ENCODE assay signal across 12 cellular contexts in the genomic region with DNA sequence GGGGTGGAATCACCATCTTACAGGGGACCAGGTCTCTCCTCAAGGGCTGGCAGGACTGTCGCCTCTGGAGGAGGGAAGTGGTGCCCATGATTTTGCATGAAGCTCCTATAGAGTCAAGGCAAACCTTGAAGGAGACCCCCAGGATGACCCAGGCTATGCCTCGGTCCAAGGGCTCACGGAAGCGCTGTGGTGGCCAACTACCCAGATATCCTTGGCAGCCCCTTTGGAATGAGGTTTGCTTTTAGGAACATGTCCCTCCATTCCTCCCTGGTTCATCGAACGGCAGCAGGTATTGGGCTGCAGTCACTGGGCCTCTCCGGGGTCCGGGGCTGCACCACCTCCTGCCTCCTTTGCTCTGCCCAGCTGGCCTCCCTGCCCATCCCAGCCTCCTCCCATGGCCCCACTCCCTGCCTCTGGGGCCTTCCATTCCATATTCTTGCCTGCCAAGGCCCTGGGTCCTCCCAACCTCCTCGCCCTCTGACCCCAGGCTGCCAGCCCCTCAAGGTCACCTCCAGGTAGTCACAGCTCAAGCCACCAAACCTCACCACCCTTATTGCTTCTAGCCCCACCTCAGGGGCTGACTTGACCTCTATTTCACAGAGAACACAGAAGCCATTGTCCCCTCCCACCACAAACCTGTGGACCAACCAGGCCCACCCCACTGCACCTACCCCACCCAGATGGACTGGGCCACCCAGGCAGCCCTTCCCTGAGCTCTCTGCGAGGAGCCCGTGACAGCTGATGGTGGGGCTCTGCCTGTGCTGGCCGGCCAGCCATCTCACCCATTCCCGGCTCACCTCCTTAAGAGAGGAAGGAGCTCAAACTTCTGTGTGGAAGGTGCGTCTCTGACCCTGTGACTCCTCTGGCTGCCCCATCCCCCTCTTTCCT. TPM values are rescaled to one million over a fixed set of nuclear protein-coding genes. Genes with fewer than 3 reads are reported as not detected.
DNase-seq lines count a peak whose midpoint lies in the region; ATAC-seq and TF ChIP-seq lines count a peak whose summit lies in the region.
"Had no signal": no experiment of that assay in that cellular context is flagged by ENCODE, and none has a peak within 500 bp of the region (broad histone marks: within the 10 kb centered on the region; RNA-seq: fewer than 3 reads in every experiment).

No MANE protein-coding gene starts in this region.

- CTCF ChIA-PET in activated naive CD4-positive, alpha-beta T cell treated with anti-CD3 and anti-CD28 coated beads, Interleukin-2, amount 10 ng/mL, durations not matched to agents 7 days and 5 days (lab: Charles Lee), result interaction anchor here (1.2 to 1.5 kb wide), 2 partner anchors 49 to 467 kb away, joined by 3 read pairs; no protein-coding TSS in a partner anchor
- CTCF ChIA-PET in activated CD8-positive, alpha-beta memory T cell treated with anti-CD3 and anti-CD28 coated beads, Interleukin-2, amount 10 ng/mL, durations not matched to agents 7 days and 5 days (lab: Charles Lee), result interaction anchor here (0.9 to 3.0 kb wide), 5 partner anchors 10 to 467 kb away, joined by 3 to 11 read pairs (median 5); a partner anchor contains a TSS

- H3K27me3 ChIP-seq in testis, result no peaks in the 10 kb centered on the region

- no peaks in the 10 kb centered on the region for H3K9me3 Mint-ChIP-seq in activated naive CD4-positive, alpha-beta T cell treated with anti-CD3 and anti-CD28 coated beads, Interleukin-2, amount 10 ng/mL, durations not matched to agents 7 days and 5 days
- H3K9me3 Mint-ChIP-seq in activated CD8-positive, alpha-beta memory T cell treated with anti-CD3 and anti-CD28 coated beads, Interleukin-2, amount 10 ng/mL, durations not matched to agents 7 days and 5 days (ENCODE audit: low read depth), result no peaks in the 10 kb centered on the region

- H3K4me3 Mint-ChIP-seq in activated naive CD4-positive, alpha-beta T cell treated with anti-CD3 and anti-CD28 coated beads, Interleukin-2, amount 10 ng/mL, durations not matched to agents 7 days and 5 days, result no peak overlapping the region
- H3K4me3 Mint-ChIP-seq in activated CD8-positive, alpha-beta memory T cell treated with anti-CD3 and anti-CD28 coated beads, Interleukin-2, amount 10 ng/mL, durations not matched to agents 7 days and 5 days, result no peak overlapping the region

- no peaks in the 10 kb centered on the region for H3K36me3 ChIP-seq in testis (ENCODE audit: low read depth, missing control alignments)

- TF ChIP-seq CTCF in testis (IDR thresholded peaks at IDR 0.05), result no peak

- no peaks in the 10 kb centered on the region for H3K9me3 ChIP-seq in testis

- H3K27ac ChIP-seq in testis, result no peak overlapping the region

- no peak for TF ChIP-seq POLR2A in testis (IDR thresholded peaks at IDR 0.05)

- no peaks in the 10 kb centered on the region for H3K4me1 ChIP-seq in testis

- WGBS in testis, 2 donors, result 83 to 87% methylated on average over 10 to 14 of the region's 14 CpGs

- intact Hi-C loops in testis (cut with DNase I; ENCODE audit: low total_unique reads), result no loop called here

- no peak overlapping the region for H3K4me3 ChIP-seq in testis

- peaks cover 45% of the 10 kb centered on the region for H3K4me1 Mint-ChIP-seq in activated naive CD4-positive, alpha-beta T cell treated with anti-CD3 and anti-CD28 coated beads, Interleukin-2, amount 10 ng/mL, durations not matched to agents 7 days and 5 days
- H3K4me1 Mint-ChIP-seq in activated CD8-positive, alpha-beta memory T cell treated with anti-CD3 and anti-CD28 coated beads, Interleukin-2, amount 10 ng/mL, durations not matched to agents 7 days and 5 days, result peaks cover 64% of the 10 kb centered on the region

- peaks cover 78% of the 10 kb centered on the region for H3K27me3 Mint-ChIP-seq in activated naive CD4-positive, alpha-beta T cell treated with anti-CD3 and anti-CD28 coated beads, Interleukin-2, amount 10 ng/mL, durations not matched to agents 7 days and 5 days
- H3K27me3 Mint-ChIP-seq in activated CD8-positive, alpha-beta memory T cell treated with anti-CD3 and anti-CD28 coated beads, Interleukin-2, amount 10 ng/mL, durations not matched to agents 7 days and 5 days, result peaks cover 7% of the 10 kb centered on the region

- H3K27ac Mint-ChIP-seq in activated naive CD4-positive, alpha-beta T cell treated with anti-CD3 and anti-CD28 coated beads, Interleukin-2, amount 10 ng/mL, durations not matched to agents 7 days and 5 days, result no peak overlapping the region
- H3K27ac Mint-ChIP-seq in activated CD8-positive, alpha-beta memory T cell treated with anti-CD3 and anti-CD28 coated beads, Interleukin-2, amount 10 ng/mL, durations not matched to agents 7 days and 5 days, result peak overlapping the region; percentile 55

- peak; percentile 16 for DNase-seq in activated naive CD4-positive, alpha-beta T cell treated with anti-CD3 and anti-CD28 coated beads, Interleukin-2, amount 10 ng/mL, durations not matched to agents 7 days and 5 days
- no peak for DNase-seq in activated naive CD4-positive, alpha-beta T cell (lab: John Stamatoyannopoulos, UW)
- no peak for DNase-seq in activated CD8-positive, alpha-beta memory T cell treated with anti-CD3 and anti-CD28 coated beads, Interleukin-2, amount 10 ng/mL, durations not matched to agents 7 days and 5 days
- peak; percentile 31 for DNase-seq in left lobe of liver (ENCODE audit: low spot score)
- peak; percentile 8 for DNase-seq in testis
- no peak for DNase-seq in AML-193 (lab: John Stamatoyannopoulos, UW)
- no peak for DNase-seq in NK-92 treated with Interleukin-12 subunit alpha and Interleukin-12 subunit beta, amount 100 ng/mL, for 24 hours (lab: John Stamatoyannopoulos, UW)
- DNase-seq: MV-4-11, PC-3, T1000 had no signal

- no peaks in the 10 kb centered on the region for H3K36me3 Mint-ChIP-seq in activated naive CD4-positive, alpha-beta T cell treated with anti-CD3 and anti-CD28 coated beads, Interleukin-2, amount 10 ng/mL, durations not matched to agents 7 days and 5 days
- H3K36me3 Mint-ChIP-seq in activated CD8-positive, alpha-beta memory T cell treated with anti-CD3 and anti-CD28 coated beads, Interleukin-2, amount 10 ng/mL, durations not matched to agents 7 days and 5 days, result no peaks in the 10 kb centered on the region

- no peak for ATAC-seq in activated CD8-positive, alpha-beta memory T cell treated with anti-CD3 and anti-CD28 coated beads, Interleukin-2, amount 10 ng/mL, durations not matched to agents 7 days and 5 days
- ATAC-seq in left lobe of liver, result no peak
- no peak for ATAC-seq in HG02763 (IDR thresholded peaks at IDR 0.05; ENCODE audit: unreplicated experiment)
- ATAC-seq: PC-3 had no signal

RNA-seq across cellular contexts. Expression of a gene that starts 3.6 kb away (rescaled TPM):
- total RNA-seq in activated CD8-positive, alpha-beta memory T cell treated with anti-CD3 and anti-CD28 coated beads, Interleukin-2, amount 10 ng/mL, durations not matched to agents 7 days and 5 days, result 1 to 10 TPM in 1 of 2 experiments, under 1 TPM in 1; 0.47 to 1.5 TPM
- total RNA-seq in left lobe of liver (not detected), testis (under 1 TPM in 1 of 2 donors, not detected in 1; 0.39 TPM)
- polyA plus RNA-seq in testis (ENCODE audit: insufficient read depth, low read depth, low replicate concordance), result not detected
- total RNA-seq: PC-3 had no signal
- polyA plus RNA-seq: esophagus had no signal

RNA-seq across cellular contexts. Expression of a gene that starts 16.7 kb away (rescaled TPM):
- total RNA-seq in activated CD8-positive, alpha-beta memory T cell treated with anti-CD3 and anti-CD28 coated beads, Interleukin-2, amount 10 ng/mL, durations not matched to agents 7 days and 5 days, result 100 to 1,000 TPM in 1 of 2 experiments, 1 to 10 TPM in 1; 4.9 to 164 TPM
- total RNA-seq in left lobe of liver (not detected), testis (not detected)
- not detected for polyA plus RNA-seq in testis (ENCODE audit: insufficient read depth, low read depth, low replicate concordance)

RNA-seq across cellular contexts. Expression of a gene that starts 45.4 kb away (rescaled TPM):
- 10 to 100 TPM in 1 of 2 experiments, 1 to 10 TPM in 1; 7.0 to 10.9 TPM for total RNA-seq in activated CD8-positive, alpha-beta memory T cell treated with anti-CD3 and anti-CD28 coated beads, Interleukin-2, amount 10 ng/mL, durations not matched to agents 7 days and 5 days
- 3.7 TPM for total RNA-seq in left lobe of liver
- 10 to 100 TPM; 38.5 to 44.9 TPM for total RNA-seq in testis
- polyA plus RNA-seq in testis (ENCODE audit: insufficient read depth, low read depth, low replicate concordance), result 98.7 TPM

Comparison
In these comparisons a context has a peak if more than half of its experiments do, and no peak if none do; other contexts are left out.
1. DNase-seq: peak in activated naive CD4-positive, alpha-beta T cell treated with anti-CD3 and anti-CD28 coated beads, Interleukin-2, amount 10 ng/mL, durations not matched to agents 7 days and 5 days (single experiment), left lobe of liver (single experiment) and testis (single experiment); none in activated naive CD4-positive, alpha-beta T cell (0 of 4), activated CD8-positive, alpha-beta memory T cell treated with anti-CD3 and anti-CD28 coated beads, Interleukin-2, amount 10 ng/mL, durations not matched to agents 7 days and 5 days (single experiment), AML-193 (0 of 2) and NK-92 treated with Interleukin-12 subunit alpha and Interleukin-12 subunit beta, amount 100 ng/mL, for 24 hours (single experiment).